Comparison of ENCODE assay signal across 8 cellular contexts in the genomic region with DNA sequence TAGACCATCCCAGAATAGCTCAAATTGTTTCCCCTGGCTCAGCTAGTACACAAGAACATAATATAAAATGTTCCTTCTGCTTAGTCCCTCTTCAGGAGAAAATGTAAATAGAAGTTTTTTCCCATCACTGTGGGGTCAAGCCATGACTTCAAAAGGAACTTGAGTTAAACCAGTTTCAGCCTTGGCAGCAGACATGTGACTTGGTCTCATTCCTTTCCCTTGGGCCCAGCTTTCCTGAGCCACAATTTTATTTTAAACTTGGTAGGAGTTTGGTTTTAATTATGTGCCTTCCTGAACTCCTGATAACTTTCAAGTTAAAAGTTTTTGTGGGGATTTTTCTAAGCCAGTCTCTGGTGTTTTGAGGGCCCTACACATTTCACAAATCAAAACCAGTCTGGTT.
DNase-seq lines count a peak whose midpoint lies in the region; TF ChIP-seq lines count a peak whose summit lies in the region.
"Not testable (repeated sequence)": the region's sequence is repeated elsewhere in the genome, so short reads cannot be mapped to it uniquely, and the experiment has no call there.

No MANE protein-coding gene starts in this region.

- not testable (repeated sequence) for TF ChIP-seq EP300 in tibial nerve (IDR thresholded peaks at IDR 0.05)

- H3K4me2 ChIP-seq in BLaER1 treated with 17β-estradiol and CSF1 and Interleukin-3, amounts not matched to agents 10 nM and 100 nM, result peak overlapping the region in 8 of 11 experiments; percentile 20 to 78 (median 44); a peak in 11 of 22 replicates
- H3K4me2 ChIP-seq in smooth muscle cell, result peak overlapping the region; percentile 68

- peak overlapping the region; percentile 25 for H3K27ac Mint-ChIP-seq in chondrocyte (ENCODE audit: unreplicated experiment)
- H3K27ac Mint-ChIP-seq in nephron, result peak overlapping the region; percentile 62 to 86 (median 64)

- not testable (repeated sequence) for H3K9me3 Mint-ChIP-seq in chondrocyte (ENCODE audit: low read depth); nephron

- H3K9ac ChIP-seq in BLaER1 treated with 17β-estradiol and CSF1 and Interleukin-3, amounts not matched to agents 10 nM and 100 nM; liver (ENCODE audit: low read depth in 1 of 2, low read length in 2 of 2); smooth muscle cell (ENCODE audit: low read depth): not testable (repeated sequence)

- H3K4me1 ChIP-seq in BLaER1 treated with 17β-estradiol and CSF1 and Interleukin-3, amounts not matched to agents 10 nM and 100 nM, result peaks cover 9 to 28% (median 19%) of the 10 kb centered on the region in 10 experiments
- not testable (repeated sequence) for H3K4me1 ChIP-seq in liver (ENCODE audit: control insufficient read depth in 4 of 4, insufficient read depth in 4 of 4, low read length in 3 of 4)
- peaks cover 14% of the 10 kb centered on the region for H3K4me1 ChIP-seq in smooth muscle cell (ENCODE audit: low read depth)
- peaks cover 0 to 52% (median 7%) of the 10 kb centered on the region in 4 donors for H3K4me1 ChIP-seq in tibial nerve

- not testable (repeated sequence) for H3K9me3 ChIP-seq in BLaER1 treated with 17β-estradiol and CSF1 and Interleukin-3, amounts not matched to agents 10 nM and 100 nM (replicated peaks in 1 of 11); liver (ENCODE audit: control insufficient read depth in 4 of 4, low read length in 3 of 4); smooth muscle cell (replicated peaks; ENCODE audit: low read depth); tibial nerve

- H3F3A ChIP-seq in smooth muscle cell (ENCODE audit: low read depth), result peaks cover 15% of the 10 kb centered on the region

- not testable (repeated sequence) for H3K27ac ChIP-seq in BLaER1 treated with 17β-estradiol and CSF1 and Interleukin-3, amounts not matched to agents 10 nM and 100 nM; liver (ENCODE audit: low read depth in 1 of 2, low read length in 2 of 2)
- H3K27ac ChIP-seq in VCaP, result peak overlapping the region; percentile 85
- peak overlapping the region; percentile 75 for H3K27ac ChIP-seq in smooth muscle cell (ENCODE audit: low read depth)
- peak overlapping the region in 3 of 4 donors; percentile 34 to 41 (median 35) for H3K27ac ChIP-seq in tibial nerve

- H2AFZ ChIP-seq in smooth muscle cell (ENCODE audit: low read depth), result not testable (repeated sequence)

- DNase-seq in chondrocyte (ENCODE audit: low spot score); smooth muscle cell (lab: John Stamatoyannopoulos, UW; ENCODE audit: unreplicated experiment); tibial nerve (ENCODE audit: low spot score in 2 of 2): not testable (repeated sequence)
- peak; percentile 47 for DNase-seq in fibroblast of the aortic adventitia (ENCODE audit: low read depth)

- H3K27me3 ChIP-seq in BLaER1 treated with 17β-estradiol and CSF1 and Interleukin-3, amounts not matched to agents 10 nM and 100 nM; liver (ENCODE audit: control insufficient read depth in 4 of 4, insufficient read depth in 4 of 4, low read length in 3 of 4); smooth muscle cell (ENCODE audit: low read depth); tibial nerve: not testable (repeated sequence)

- H3K4me1 Mint-ChIP-seq in chondrocyte (ENCODE audit: low read depth) (peaks cover 28% of the 10 kb centered on the region), nephron (peaks cover 50% of the 10 kb centered on the region)

- not testable (repeated sequence) for TF ChIP-seq POLR2A in tibial nerve (IDR thresholded peaks at IDR 0.05)

- H3K36me3 Mint-ChIP-seq in chondrocyte (ENCODE audit: low read depth); nephron (ENCODE audit: low read depth): not testable (repeated sequence)

- TF ChIP-seq CTCF in VCaP (conservative IDR thresholded peaks at IDR 0.05); chondrocyte (IDR thresholded peaks at IDR 0.05); fibroblast of the aortic adventitia (IDR thresholded peaks at IDR 0.05; ENCODE audit: insufficient read depth, low read length); liver (IDR thresholded peaks at IDR 0.05; ENCODE audit: low read depth, low read length, missing input control); nephron (IDR thresholded peaks at IDR 0.05; ENCODE audit: unreplicated experiment in 3 of 3); smooth muscle cell (IDR thresholded peaks at IDR 0.05; ENCODE audit: borderline replicate concordance, insufficient read depth, poor library complexity, severe bottlenecking); tibial nerve (IDR thresholded peaks at IDR 0.05): not testable (repeated sequence)

- H4K20me1 ChIP-seq in BLaER1 treated with 17β-estradiol and CSF1 and Interleukin-3, amounts not matched to agents 10 nM and 100 nM; smooth muscle cell (ENCODE audit: low read depth): not testable (repeated sequence)

- not testable (repeated sequence) for H3K36me3 ChIP-seq in BLaER1 treated with 17β-estradiol and CSF1 and Interleukin-3, amounts not matched to agents 10 nM and 100 nM; liver (ENCODE audit: control insufficient read depth in 4 of 4, insufficient read depth in 3 of 4, low read depth in 1 of 4, low read length in 3 of 4); smooth muscle cell (ENCODE audit: low read depth); tibial nerve

- not testable (repeated sequence) for H3K4me3 ChIP-seq in BLaER1 treated with 17β-estradiol and CSF1 and Interleukin-3, amounts not matched to agents 10 nM and 100 nM; fibroblast of the aortic adventitia (ENCODE audit: low read depth, low read length); liver (ENCODE audit: low read depth in 1 of 3, low read length in 3 of 3); smooth muscle cell; tibial nerve

- TF ChIP-seq RAD21 in liver (IDR thresholded peaks at IDR 0.05), result not testable (repeated sequence)

- H3K79me2 ChIP-seq in smooth muscle cell (ENCODE audit: low read depth), result not testable (repeated sequence)

- not testable (repeated sequence) for H3K27me3 Mint-ChIP-seq in chondrocyte (ENCODE audit: low read depth); nephron (ENCODE audit: low read depth)

- not testable (repeated sequence) for H3K4me3 Mint-ChIP-seq in chondrocyte (ENCODE audit: unreplicated experiment); nephron

TF ChIP-seq in liver, 16 proteins besides CTCF, POLR2A, EP300 and RAD21:
- TF ChIP-seq NR2F2 (IDR thresholded peaks at IDR 0.05), result peak; percentile 80
TF ChIP-seq in liver: peak in this region for 1; not testable (repeated sequence) for 15.
